Comparison of ENCODE assay signal across 16 cellular contexts in the genomic region with DNA sequence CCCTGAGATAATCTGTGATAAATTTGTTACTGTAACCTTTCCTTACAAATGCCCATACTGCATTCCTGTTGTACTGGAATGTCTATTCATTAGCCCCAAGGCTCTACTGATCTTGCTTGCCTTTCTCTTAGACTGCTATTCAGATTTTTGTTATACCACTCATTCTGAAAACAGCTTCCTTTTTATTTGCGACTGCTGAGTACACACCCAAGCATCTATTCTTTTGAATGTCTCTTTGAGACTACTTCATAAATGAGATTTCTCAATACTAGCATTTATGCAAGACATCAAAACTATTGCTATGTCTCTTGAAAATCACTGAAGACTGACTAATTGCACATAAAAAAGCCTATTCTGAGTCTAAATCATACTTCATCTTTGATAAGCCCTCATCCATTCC. TPM values are rescaled to one million over a fixed set of nuclear protein-coding genes. Genes with fewer than 3 reads are reported as not detected.
DNase-seq lines count a peak whose midpoint lies in the region; ATAC-seq and TF ChIP-seq lines count a peak whose summit lies in the region.
"Had no signal": no experiment of that assay in that cellular context is flagged by ENCODE, and none has a peak within 500 bp of the region (broad histone marks: within the 10 kb centered on the region; RNA-seq: fewer than 3 reads in every experiment).

No MANE protein-coding gene starts in this region.

- H3K36me3 ChIP-seq in brain microvascular endothelial cell (replicated peaks) (no peaks in the 10 kb centered on the region), SJCRH30 (no peaks in the 10 kb centered on the region)
- H3K36me3 ChIP-seq: transverse colon had no signal

- no peaks in the 10 kb centered on the region for H3K27me3 Mint-ChIP-seq in HFFc6 (ENCODE audit: insufficient read depth)

- ATAC-seq in GM21528 (IDR thresholded peaks at IDR 0.05; ENCODE audit: low FRiP score, unreplicated experiment) (no peak), HG03378 (IDR thresholded peaks at IDR 0.05; ENCODE audit: unreplicated experiment) (no peak), HG03520 (IDR thresholded peaks at IDR 0.05; ENCODE audit: unreplicated experiment) (no peak)

- DNase-seq in AG09319 (ENCODE audit: extremely low read depth, low read depth) (peak; percentile 18), HFFc6 (peak; percentile 88), brain microvascular endothelial cell (peak; percentile 2), hepatic stellate cell (ENCODE audit: low spot score) (peak; percentile 7), SJCRH30 (no peak)
- DNase-seq: activated T-cell treated with anti-CD3 and anti-CD28 coated beads, Interleukin-2, amount 50 U/mL, for 48 hours; glutamatergic neuron; KG1; kidney glomerular epithelial cell; NCI-H187; NCI-H524 treated with DMSO at 0.1 percent for 48 hours; transverse colon had no signal

- peaks cover 23% of the 10 kb centered on the region for H3K36me3 Mint-ChIP-seq in HFFc6 (ENCODE audit: low read depth)

- peak overlapping the region; percentile 79 for H3K27ac Mint-ChIP-seq in HFFc6

- H3K4me3 Mint-ChIP-seq in HFFc6: no peak overlapping the region; the same call in none of the 2 replicates

- TF ChIP-seq CTCF in AG09319 (IDR thresholded peaks at IDR 0.05; ENCODE audit: low read depth, low read length): no peak
- TF ChIP-seq CTCF in HFFc6 (IDR thresholded peaks at IDR 0.05): no peak
- no peak for TF ChIP-seq CTCF in brain microvascular endothelial cell (IDR thresholded peaks at IDR 0.05; ENCODE audit: low read depth, low read length, missing control alignments)

- H3K9me3 ChIP-seq in SJCRH30 (replicated peaks): no peaks in the 10 kb centered on the region
- H3K9me3 ChIP-seq: transverse colon had no signal

- H3K27me3 ChIP-seq in brain microvascular endothelial cell (replicated peaks) (no peaks in the 10 kb centered on the region), SJCRH30 (no peaks in the 10 kb centered on the region)
- H3K27me3 ChIP-seq: BLaER1 treated with 17β-estradiol and CSF1 and Interleukin-3, amounts not matched to agents 10 nM and 100 nM; transverse colon had no signal

- in situ Hi-C loops in brain microvascular endothelial cell (cut with HindIII; ENCODE audit: low pct_ligation_motif_present, low sequenced_read_pairs): no loop called here

- H3K27ac ChIP-seq in brain microvascular endothelial cell: no peak overlapping the region
- H3K27ac ChIP-seq in SJCRH30: no peak overlapping the region
- H3K27ac ChIP-seq: BLaER1 treated with 17β-estradiol and CSF1 and Interleukin-3, amounts not matched to agents 10 nM and 100 nM; transverse colon had no signal

- H3K4me1 ChIP-seq in SJCRH30: no peaks in the 10 kb centered on the region
- H3K4me1 ChIP-seq: BLaER1 treated with 17β-estradiol and CSF1 and Interleukin-3, amounts not matched to agents 10 nM and 100 nM had no signal

- peaks cover 42% of the 10 kb centered on the region for H3K4me1 Mint-ChIP-seq in HFFc6 (ENCODE audit: low read depth)

- H3K4me3 ChIP-seq in brain microvascular endothelial cell (ENCODE audit: low read depth, low read length) (no peak overlapping the region), SJCRH30 (no peak overlapping the region)
- H3K4me3 ChIP-seq: BLaER1 treated with 17β-estradiol and CSF1 and Interleukin-3, amounts not matched to agents 10 nM and 100 nM; transverse colon had no signal

- H3K9me3 Mint-ChIP-seq in HFFc6: no peaks in the 10 kb centered on the region

RNA-seq across cellular contexts. Expression of gene DENND1B, which starts 38.6 kb away (rescaled TPM):
- total RNA-seq in HFFc6 (2021; fragmentation: NEBNext Ultra II Directional; extraction: Animal tissue kit (Norgen Biotek cat#: 25700)): 1 to 10 TPM; 6.4 to 9.0 (median 7.7) TPM
- total RNA-seq in SJCRH30 (2014; rRNA removed; shearing (Covaris generic)): 3.6 and 4.2 TPM in 2 replicates

Comparison
In these comparisons a context has a peak if more than half of its experiments do, and no peak if none do; other contexts are left out.
1. DNase-seq: peak in AG09319 (single experiment), HFFc6 (single experiment), brain microvascular endothelial cell (single experiment) and hepatic stellate cell (single experiment); none in SJCRH30 (0 of 2).